ENCODE assay signal across 22 cellular contexts in the genomic region with DNA sequence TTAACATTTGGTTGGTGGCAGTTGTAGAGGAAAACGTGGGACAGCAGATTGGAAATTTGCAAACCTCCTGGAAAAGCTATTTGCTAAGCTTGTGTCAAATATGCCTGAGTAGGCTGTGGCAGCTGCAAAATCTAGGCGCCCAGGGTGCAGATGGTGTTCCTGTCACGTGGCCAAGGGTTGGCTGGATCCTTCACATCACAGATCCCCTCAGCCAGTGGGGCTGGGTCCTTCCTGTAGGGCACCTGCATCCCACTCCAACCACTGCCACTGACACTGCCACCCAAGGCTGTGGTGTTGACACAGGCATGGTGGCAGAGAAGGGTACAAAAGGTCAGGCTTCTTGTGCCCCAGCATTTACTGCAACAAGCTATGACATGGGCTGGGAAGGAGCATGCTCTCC.
"Had no signal": no experiment of that assay in that cellular context is flagged by ENCODE, and none has a peak within 500 bp of the region (broad histone marks: within the 10 kb centered on the region; RNA-seq: fewer than 3 reads in every experiment).

No MANE protein-coding gene starts in this region.

- DNase-seq: activated B cell treated with CpG ODN at 0.5 μM for 24 hours; activated CD4-positive, alpha-beta memory T cell treated with anti-CD3 and anti-CD28 coated beads for 36 hours; activated CD4-positive, alpha-beta T cell treated with anti-CD3 and anti-CD28 coated beads for 4 hours; activated CD8-positive, alpha-beta memory T cell treated with anti-CD3 and anti-CD28 coated beads, Interleukin-2, amount 10 ng/mL, durations not matched to agents 7 days and 5 days; activated gamma-delta T cell; aorta; effector CD4-positive, alpha-beta T cell; foreskin fibroblast; heart right ventricle; left colon; nephron progenitor cell; right cardiac atrium; stimulated activated CD4-positive, alpha-beta T cell treated with anti-CD3 and anti-CD28 coated beads, Interleukin-4, amount 100 ng/mL, for 24 hours; stimulated activated naive CD8-positive, alpha-beta T cell treated with anti-CD3 and anti-CD28 coated beads, Interleukin-15, amount 100 ng/mL, for 72 hours; uterus had no signal

- ATAC-seq: activated CD8-positive, alpha-beta memory T cell treated with anti-CD3 and anti-CD28 coated beads, Interleukin-2, amount 10 ng/mL, durations not matched to agents 7 days and 5 days; heart right ventricle; left colon; right cardiac atrium; stimulated activated naive CD8-positive, alpha-beta T cell treated with anti-CD3 and anti-CD28 coated beads, Interleukin-15, amount 100 ng/mL, for 72 hours had no signal

- H3K27ac Mint-ChIP-seq: activated B cell treated with CpG ODN at 0.5 μM for 24 hours; activated CD4-positive, alpha-beta memory T cell treated with anti-CD3 and anti-CD28 coated beads for 36 hours; activated naive CD4-positive, alpha-beta T cell treated with anti-CD3 and anti-CD28 coated beads, Interleukin-2, amount 50 U/mL, for 24 hours; activated T-helper 1 cell treated with anti-CD3 and anti-CD28 coated beads, Interleukin-12 subunit alpha, Interleukin-12 subunit beta, Interleukin-2, Interleukin-4 antibody, amounts not matched to agents 30 ng/mL and 10 ng/mL and 1 ng/mL, durations not matched to agents 14 hours and 24 hours and 36 hours; dendritic cell treated with granulocyte-macrophage colony-stimulating factor and Interleukin-4, amounts not matched to agents 40 ng/mL and 50 ng/mL, for 4 days; memory B cell; nephron progenitor cell; stimulated activated naive CD8-positive, alpha-beta T cell treated with anti-CD3 and anti-CD28 coated beads, Interleukin-15, amount 100 ng/mL, for 72 hours had no signal

- H3K27me3 Mint-ChIP-seq: activated CD4-positive, alpha-beta memory T cell treated with anti-CD3 and anti-CD28 coated beads for 36 hours; activated naive CD4-positive, alpha-beta T cell treated with anti-CD3 and anti-CD28 coated beads, Interleukin-2, amount 50 U/mL, for 24 hours; stimulated activated naive CD8-positive, alpha-beta T cell treated with anti-CD3 and anti-CD28 coated beads, Interleukin-15, amount 100 ng/mL, for 72 hours had no signal

- H3K4me3 Mint-ChIP-seq: activated B cell treated with CpG ODN at 0.5 μM for 24 hours; activated CD4-positive, alpha-beta memory T cell treated with anti-CD3 and anti-CD28 coated beads for 36 hours; activated CD8-positive, alpha-beta memory T cell treated with anti-CD3 and anti-CD28 coated beads, Interleukin-2, amount 10 ng/mL, durations not matched to agents 7 days and 5 days; activated naive CD4-positive, alpha-beta T cell treated with anti-CD3 and anti-CD28 coated beads, Interleukin-2, amount 50 U/mL, for 24 hours; activated T-helper 1 cell treated with anti-CD3 and anti-CD28 coated beads, Interleukin-12 subunit alpha, Interleukin-12 subunit beta, Interleukin-2, Interleukin-4 antibody, amounts not matched to agents 30 ng/mL and 10 ng/mL and 1 ng/mL, durations not matched to agents 14 hours and 24 hours and 36 hours; brain; dendritic cell treated with granulocyte-macrophage colony-stimulating factor and Interleukin-4, amounts not matched to agents 40 ng/mL and 50 ng/mL, for 4 days; memory B cell; nephron progenitor cell; stimulated activated naive CD8-positive, alpha-beta T cell treated with anti-CD3 and anti-CD28 coated beads, Interleukin-15, amount 100 ng/mL, for 72 hours had no signal

- H3K27me3 ChIP-seq: tibial nerve, uterus had no signal

- H3K27ac ChIP-seq: heart right ventricle, parathyroid adenoma, tibial nerve, uterus had no signal

- H3K4me1 Mint-ChIP-seq: activated B cell treated with CpG ODN at 0.5 μM for 24 hours, brain, memory B cell had no signal

- H3K9me3 Mint-ChIP-seq: activated B cell treated with CpG ODN at 0.5 μM for 24 hours; activated CD4-positive, alpha-beta memory T cell treated with anti-CD3 and anti-CD28 coated beads for 36 hours; activated naive CD4-positive, alpha-beta T cell treated with anti-CD3 and anti-CD28 coated beads, Interleukin-2, amount 50 U/mL, for 24 hours; activated T-helper 1 cell treated with anti-CD3 and anti-CD28 coated beads, Interleukin-12 subunit alpha, Interleukin-12 subunit beta, Interleukin-2, Interleukin-4 antibody, amounts not matched to agents 30 ng/mL and 10 ng/mL and 1 ng/mL, durations not matched to agents 14 hours and 24 hours and 36 hours; dendritic cell treated with granulocyte-macrophage colony-stimulating factor and Interleukin-4, amounts not matched to agents 40 ng/mL and 50 ng/mL, for 4 days; memory B cell; stimulated activated naive CD8-positive, alpha-beta T cell treated with anti-CD3 and anti-CD28 coated beads, Interleukin-15, amount 100 ng/mL, for 72 hours had no signal

- H3K9me3 ChIP-seq: tibial nerve, uterus had no signal

- H3K36me3 Mint-ChIP-seq: activated CD4-positive, alpha-beta memory T cell treated with anti-CD3 and anti-CD28 coated beads for 36 hours; activated naive CD4-positive, alpha-beta T cell treated with anti-CD3 and anti-CD28 coated beads, Interleukin-2, amount 50 U/mL, for 24 hours; brain; memory B cell had no signal
